Comparison of ENCODE assay signal across 20 cellular contexts in genomic region chr3:34969513-34969912, GRCh38.
A peak's percentile ranks its signal among the peaks of the same experiment; 100 is the strongest.
DNase-seq lines count a peak whose midpoint lies in the region; ATAC-seq, FAIRE-seq and TF ChIP-seq lines count a peak whose summit lies in the region.
"Had no signal": no experiment of that assay in that cellular context is flagged by ENCODE, and none has a peak within 500 bp of the region (broad histone marks: within the 10 kb centered on the region; RNA-seq: fewer than 3 reads in every experiment).

No MANE protein-coding gene starts in this region.

- no peak for TF ChIP-seq CTCF in MCF 10A (IDR thresholded peaks at IDR 0.05; ENCODE audit: unreplicated experiment)
- TF ChIP-seq CTCF in breast epithelium (IDR thresholded peaks at IDR 0.05): no peak
- TF ChIP-seq CTCF in bronchial epithelial cell (IDR thresholded peaks at IDR 0.05; ENCODE audit: insufficient read depth, low read length, severe bottlenecking): peak; percentile 11
- TF ChIP-seq CTCF in neural progenitor cell (IDR thresholded peaks at IDR 0.05): peak; percentile 38
- no peak for TF ChIP-seq CTCF in Calu3 (IDR thresholded peaks at IDR 0.05; ENCODE audit: unreplicated experiment)

- no peaks in the 10 kb centered on the region for H4K20me1 ChIP-seq in neural progenitor cell (ENCODE audit: low read depth)
- H4K20me1 ChIP-seq: BLaER1 had no signal

- intact Hi-C loops in MCF 10A (cut with micrococcal nuclease) (no loop called here), breast epithelium (cut with DNase I; ENCODE audit: low total_unique reads) (no loop called here), Calu3 (cut with micrococcal nuclease; ENCODE audit: unreplicated experiment) (no loop called here)

- FAIRE-seq in bronchial epithelial cell (lab: Jason Lieb, UNC): no peak
- FAIRE-seq: G401.6, GM12892, H1, RCC 7860 had no signal

- H3K27ac ChIP-seq in breast epithelium (no peak overlapping the region), neural progenitor cell (no peak overlapping the region)
- H3K27ac ChIP-seq: BLaER1 had no signal

- no peaks in the 10 kb centered on the region for H3F3A ChIP-seq in neural progenitor cell (ENCODE audit: low read depth)

- CTCF ChIA-PET in MCF 10A (lab: Yijun Ruan, JAX): no interaction called here
- CTCF ChIA-PET in Calu3 (lab: Charles Lee): no interaction called here

- TF ChIP-seq POLR2A in breast epithelium (IDR thresholded peaks at IDR 0.05): no peak

- BruUV-seq in MCF 10A (replicated peaks; lab: Mats Ljungman, UMichigan): no TSS peak
- no TSS peak for BruUV-seq in Calu3 (replicated peaks; lab: Mats Ljungman, UMichigan)

- POLR2A ChIA-PET in MCF 10A (lab: Yijun Ruan, JAX): no interaction called here

- H3K4me1 ChIP-seq in breast epithelium (no peaks in the 10 kb centered on the region), neural progenitor cell (no peaks in the 10 kb centered on the region)

- no peak overlapping the region for H3K4me2 ChIP-seq in neural progenitor cell
- H3K4me2 ChIP-seq: BLaER1 had no signal

- H3K9ac ChIP-seq in neural progenitor cell: no peak overlapping the region
- H3K9ac ChIP-seq: BLaER1 had no signal

- no peak overlapping the region for H2AFZ ChIP-seq in neural progenitor cell (replicated peaks)

- H3K27me3 Mint-ChIP-seq in MCF 10A (ENCODE audit: insufficient read depth, unreplicated experiment) (no peaks in the 10 kb centered on the region), neural progenitor cell (ENCODE audit: insufficient read depth, low read depth) (no peaks in the 10 kb centered on the region), Calu3 (ENCODE audit: unreplicated experiment) (no peaks in the 10 kb centered on the region)

- no peaks in the 10 kb centered on the region for H3K9me3 ChIP-seq in breast epithelium
- no peaks in the 10 kb centered on the region for H3K9me3 ChIP-seq in neural progenitor cell (ENCODE audit: low read depth)
- H3K9me3 ChIP-seq: BLaER1 had no signal

- H3K79me2 ChIP-seq in neural progenitor cell (ENCODE audit: low read depth): no peaks in the 10 kb centered on the region

- no peak overlapping the region for H3K27ac Mint-ChIP-seq in MCF 10A (ENCODE audit: low read depth, unreplicated experiment)
- no peak overlapping the region for H3K27ac Mint-ChIP-seq in neural progenitor cell
- H3K27ac Mint-ChIP-seq in Calu3 (ENCODE audit: unreplicated experiment): no peak overlapping the region
- H3K27ac Mint-ChIP-seq: T-helper 2 cell treated with Interferon-gamma antibody and Interleukin-4, amounts not matched to agents 5 μg/mL and 100 μg/mL, for 36 hours had no signal

- H3K4me1 Mint-ChIP-seq in MCF 10A (ENCODE audit: insufficient read depth, unreplicated experiment) (no peaks in the 10 kb centered on the region), neural progenitor cell (no peaks in the 10 kb centered on the region), Calu3 (ENCODE audit: low read depth, unreplicated experiment) (no peaks in the 10 kb centered on the region)

- ATAC-seq in GM19324 (IDR thresholded peaks at IDR 0.05; ENCODE audit: low FRiP score, unreplicated experiment): no peak

- no peak overlapping the region for H3K4me3 ChIP-seq in breast epithelium
- H3K4me3 ChIP-seq in bronchial epithelial cell (ENCODE audit: low read depth, low read length): no peak overlapping the region
- no peak overlapping the region for H3K4me3 ChIP-seq in neural progenitor cell
- H3K4me3 ChIP-seq: BLaER1 had no signal

- H3K36me3 ChIP-seq in breast epithelium (no peaks in the 10 kb centered on the region), bronchial epithelial cell (ENCODE audit: control insufficient read depth, insufficient read depth, low read length) (no peaks in the 10 kb centered on the region), neural progenitor cell (no peaks in the 10 kb centered on the region)
- H3K36me3 ChIP-seq: BLaER1 had no signal

- no peaks in the 10 kb centered on the region for H3K27me3 ChIP-seq in breast epithelium
- H3K27me3 ChIP-seq in bronchial epithelial cell (ENCODE audit: control insufficient read depth, insufficient read depth, low read length): no peaks in the 10 kb centered on the region
- H3K27me3 ChIP-seq in neural progenitor cell: no peaks in the 10 kb centered on the region
- H3K27me3 ChIP-seq: BLaER1 had no signal

- H3K4me3 Mint-ChIP-seq in MCF 10A (ENCODE audit: unreplicated experiment) (no peak overlapping the region), neural progenitor cell (no peak overlapping the region), Calu3 (ENCODE audit: low read depth, unreplicated experiment) (no peak overlapping the region)
- H3K4me3 Mint-ChIP-seq: T-helper 2 cell treated with Interferon-gamma antibody and Interleukin-4, amounts not matched to agents 5 μg/mL and 100 μg/mL, for 36 hours had no signal

- peak; percentile 6 for DNase-seq in MCF 10A (ENCODE audit: unreplicated experiment)
- DNase-seq in breast epithelium (ENCODE audit: low spot score in 2 of 2): no peak
- DNase-seq in Kasumi-1 (lab: John Stamatoyannopoulos, UW): peak; percentile 1 to 27
- peak; percentile 6 for DNase-seq in bronchial epithelial cell (ENCODE audit: low read depth)
- DNase-seq in neural progenitor cell (ENCODE audit: low spot score): no peak
- DNase-seq in Calu3: no peak
- no peak for DNase-seq in NOMO-1 (lab: John Stamatoyannopoulos, UW; ENCODE audit: unreplicated experiment in 2 of 2)
- DNase-seq: DMS79, Karpas-422, NCI-H146, NCI-H2081 treated with DMSO at 0.1 percent for 48 hours, NCI-H345, NCI-H526 treated with DMSO at 0.1 percent for 48 hours had no signal

- H3K9me3 Mint-ChIP-seq in MCF 10A (ENCODE audit: unreplicated experiment) (no peaks in the 10 kb centered on the region), neural progenitor cell (no peaks in the 10 kb centered on the region), Calu3 (ENCODE audit: low read depth, unreplicated experiment) (peaks cover 5% of the 10 kb centered on the region)
- H3K9me3 Mint-ChIP-seq: T-helper 2 cell treated with Interferon-gamma antibody and Interleukin-4, amounts not matched to agents 5 μg/mL and 100 μg/mL, for 36 hours had no signal

- H3K36me3 Mint-ChIP-seq in MCF 10A (ENCODE audit: insufficient read depth, unreplicated experiment) (no peaks in the 10 kb centered on the region), neural progenitor cell (no peaks in the 10 kb centered on the region), Calu3 (ENCODE audit: insufficient read depth, unreplicated experiment) (no peaks in the 10 kb centered on the region)

Comparison
In these comparisons a context has a peak if more than half of its experiments do, and no peak if none do; other contexts are left out.
1. DNase-seq: peak in MCF 10A (single experiment), Kasumi-1 (2 of 2) and bronchial epithelial cell (single experiment); none in breast epithelium (0 of 2), neural progenitor cell (single experiment), Calu3 (single experiment) and NOMO-1 (0 of 2).
2. CTCF ChIP-seq: peak in bronchial epithelial cell (single experiment) and neural progenitor cell (single experiment); none in MCF 10A (single experiment), breast epithelium (0 of 3) and Calu3 (single experiment).